In genomic region chr14:90839024-90839888, GRCh38 we compare ENCODE assay signal across 11 cellular contexts. TPM values are rescaled to one million over a fixed set of nuclear protein-coding genes. Genes with fewer than 3 reads are reported as not detected.
A peak's percentile ranks its signal among the peaks of the same experiment; 100 is the strongest.
DNase-seq lines count a peak whose midpoint lies in the region; ATAC-seq, FAIRE-seq and TF ChIP-seq lines count a peak whose summit lies in the region.
"Had no signal": no experiment of that assay in that cellular context is flagged by ENCODE, and none has a peak within 500 bp of the region (broad histone marks: within the 10 kb centered on the region; RNA-seq: fewer than 3 reads in every experiment).

No MANE protein-coding gene starts in this region.

- H3K4me3 ChIP-seq in left lung: no peak overlapping the region
- H3K4me3 ChIP-seq in skeletal muscle tissue (ENCODE audit: low read length in 3 of 3): peak overlapping the region in 2 of 3 donors; percentile 41 to 60

- no peaks in the 10 kb centered on the region for H3K27me3 ChIP-seq in left lung
- H3K27me3 ChIP-seq in skeletal muscle tissue (ENCODE audit: control insufficient read depth in 3 of 3, insufficient read depth in 3 of 3, low read length in 3 of 3): no peaks in the 10 kb centered on the region

- no peak for TF ChIP-seq CTCF in left lung (IDR thresholded peaks at IDR 0.05)

- H3K4me1 ChIP-seq in left lung: peaks cover 0 to 7% of the 10 kb centered on the region in 2 donors
- peaks cover 0 to 10% (median 0%) of the 10 kb centered on the region in 3 donors for H3K4me1 ChIP-seq in skeletal muscle tissue (ENCODE audit: control insufficient read depth in 3 of 3, insufficient read depth in 3 of 3, low read length in 3 of 3)

- H3K27me3 Mint-ChIP-seq in dendritic cell treated with granulocyte-macrophage colony-stimulating factor and Interleukin-4, amounts not matched to agents 40 ng/mL and 50 ng/mL, for 4 days: peaks cover 5% of the 10 kb centered on the region

- ATAC-seq in left lung: peak; percentile 74
- no peak for ATAC-seq in GM21423 (IDR thresholded peaks at IDR 0.05; ENCODE audit: unreplicated experiment)
- ATAC-seq in HG02642 (IDR thresholded peaks at IDR 0.05; ENCODE audit: poor library complexity, unreplicated experiment): no peak

- H3K9ac ChIP-seq in skeletal muscle tissue (ENCODE audit: low read depth in 1 of 3, low read length in 3 of 3): peak overlapping the region; percentile 3 to 54 (median 16)

- no peak for TF ChIP-seq POLR2A in GM12891 (IDR thresholded peaks at IDR 0.05; ENCODE audit: low read depth, low read length)

- H3K36me3 ChIP-seq in left lung (no peaks in the 10 kb centered on the region), skeletal muscle tissue (ENCODE audit: control insufficient read depth in 3 of 3, insufficient read depth in 3 of 3, low read length in 3 of 3) (no peaks in the 10 kb centered on the region)

- intact Hi-C loops in dendritic cell treated with granulocyte-macrophage colony-stimulating factor and Interleukin-4, amounts not matched to agents 40 ng/mL and 50 ng/mL, for 4 days (cut with micrococcal nuclease): no loop called here
- intact Hi-C loops in left lung (cut with DNase I): no loop called here

- no peaks in the 10 kb centered on the region for H3K36me3 Mint-ChIP-seq in dendritic cell treated with granulocyte-macrophage colony-stimulating factor and Interleukin-4, amounts not matched to agents 40 ng/mL and 50 ng/mL, for 4 days (ENCODE audit: low read depth)

- H3K9me3 Mint-ChIP-seq in dendritic cell treated with granulocyte-macrophage colony-stimulating factor and Interleukin-4, amounts not matched to agents 40 ng/mL and 50 ng/mL, for 4 days: no peaks in the 10 kb centered on the region

- FAIRE-seq in GM12891 (lab: Jason Lieb, UNC): no peak

- DNase-seq in ELR (ENCODE audit: low read depth): peak; percentile 40
- DNase-seq in left lung: peak in 1 of 2 donors; percentile 64
- no peak for DNase-seq in GM12891 (ENCODE audit: insufficient read length, low spot score)
- DNase-seq in NCI-H345 (lab: John Stamatoyannopoulos, UW): no peak
- DNase-seq: activated CD4-positive, alpha-beta T cell treated with anti-CD3 and anti-CD28 coated beads, Interleukin-2, amount 50 U/mL, for 1 hour; NCI-H1436; SHP77 treated with DMSO at 0.1 percent for 48 hours had no signal

- H3K9me3 ChIP-seq in left lung (no peaks in the 10 kb centered on the region), skeletal muscle tissue (ENCODE audit: control insufficient read depth in 3 of 3, low read length in 3 of 3) (peaks cover 0 to 2% (median 0%) of the 10 kb centered on the region in 3 donors)

- no peak overlapping the region for H3K4me3 Mint-ChIP-seq in dendritic cell treated with granulocyte-macrophage colony-stimulating factor and Interleukin-4, amounts not matched to agents 40 ng/mL and 50 ng/mL, for 4 days

- peaks cover 30% of the 10 kb centered on the region for H3K4me1 Mint-ChIP-seq in dendritic cell treated with granulocyte-macrophage colony-stimulating factor and Interleukin-4, amounts not matched to agents 40 ng/mL and 50 ng/mL, for 4 days (ENCODE audit: low read depth)

- peak overlapping the region; percentile 45 to 72 for H3K27ac ChIP-seq in left lung
- peak overlapping the region; percentile 68 for H3K27ac ChIP-seq in skeletal muscle tissue (ENCODE audit: low read depth, low read length)

- H3K27ac Mint-ChIP-seq in dendritic cell treated with granulocyte-macrophage colony-stimulating factor and Interleukin-4, amounts not matched to agents 40 ng/mL and 50 ng/mL, for 4 days: peak overlapping the region; percentile 55

TF ChIP-seq in GM12891, 5 proteins besides CTCF, POLR2A, EP300 and RAD21:
- no peak for TF ChIP-seq PAX5 (IDR thresholded peaks at IDR 0.05; ENCODE audit: insufficient read depth, low read length, severe bottlenecking)
- no peak for TF ChIP-seq TAF1 (IDR thresholded peaks at IDR 0.05; ENCODE audit: low read depth, low read length)
- TF ChIP-seq POLR2AphosphoS5 (IDR thresholded peaks at IDR 0.05; ENCODE audit: low read depth, low read length): no peak
- no peak for TF ChIP-seq POU2F2 (IDR thresholded peaks at IDR 0.05; ENCODE audit: low read depth, low read length)
- no peak for TF ChIP-seq SPI1 (IDR thresholded peaks at IDR 0.05; ENCODE audit: low read depth, low read length)

RNA-seq across cellular contexts. Expression of gene TTC7B, which starts 23.0 kb away (rescaled TPM):
- total RNA-seq in left lung (10 to 100 TPM; 26.8 to 33.1 TPM), skeletal muscle tissue (5.7 TPM)
- polyA plus RNA-seq in GM12891 (2012; ENCODE audit: low read depth, missing spikeins): not detected

Comparison
In these comparisons a context has a peak if more than half of its experiments do, and no peak if none do; other contexts are left out.
1. H3K4me3 ChIP-seq: peak in skeletal muscle tissue (2 of 3); none in left lung (0 of 2).